Comparison of ENCODE assay signal across 20 cellular contexts in genomic region chr17:28573966-28574480, GRCh38. TPM values are rescaled to one million over a fixed set of nuclear protein-coding genes. Genes with fewer than 3 reads are reported as not detected.
A peak's percentile ranks its signal among the peaks of the same experiment; 100 is the strongest.
DNase-seq lines count a peak whose midpoint lies in the region; ATAC-seq and TF ChIP-seq lines count a peak whose summit lies in the region.
"Had no signal": no experiment of that assay in that cellular context is flagged by ENCODE, and none has a peak within 500 bp of the region (broad histone marks: within the 10 kb centered on the region; RNA-seq: fewer than 3 reads in every experiment).

No MANE protein-coding gene starts in this region.

- CTCF ChIA-PET in activated CD4-positive, alpha-beta T cell treated with anti-CD3 and anti-CD28 coated beads, Interleukin-2, amount 10 ng/mL, durations not matched to agents 7 days and 5 days (lab: Charles Lee) = interaction anchor here (0.9 kb wide), 1 partner anchor 8 kb away, joined by 3 read pairs; no protein-coding TSS in a partner anchor
- CTCF ChIA-PET in CD4-positive, alpha-beta T cell (lab: Charles Lee) = no interaction called here

- no peaks in the 10 kb centered on the region for H3K27me3 ChIP-seq in CD4-positive, alpha-beta T cell (ENCODE audit: control insufficient read depth, insufficient read depth, low read length)

- no peak for ATAC-seq in CD4-positive, alpha-beta T cell (ENCODE audit: poor library complexity)
- no peak for ATAC-seq in naive B cell (ENCODE audit: low read depth in 2 of 2)
- ATAC-seq in stimulated activated effector memory CD8-positive, alpha-beta T cell treated with anti-CD3 and anti-CD28 coated beads, Interleukin-12 subunit alpha, Interleukin-12 subunit beta, amount 100 ng/mL, for 72 hours = no peak

- peak overlapping the region; percentile 32 for H3K27ac Mint-ChIP-seq in activated CD4-positive, alpha-beta T cell treated with anti-CD3 and anti-CD28 coated beads, Interleukin-2, amount 10 ng/mL, durations not matched to agents 7 days and 5 days
- peak overlapping the region; percentile 24 for H3K27ac Mint-ChIP-seq in CD4-positive, alpha-beta T cell
- H3K27ac Mint-ChIP-seq in brain (peak overlapping the region in 1 of 5 experiments; percentile 76), naive B cell (peak overlapping the region in 1 of 6 donors; percentile 11)
- H3K27ac Mint-ChIP-seq in stimulated activated effector memory CD8-positive, alpha-beta T cell treated with anti-CD3 and anti-CD28 coated beads, Interleukin-12 subunit alpha, Interleukin-12 subunit beta, amount 100 ng/mL, for 72 hours = no peak overlapping the region

- no peaks in the 10 kb centered on the region for H3K9me3 Mint-ChIP-seq in activated CD4-positive, alpha-beta T cell treated with anti-CD3 and anti-CD28 coated beads, Interleukin-2, amount 10 ng/mL, durations not matched to agents 7 days and 5 days
- H3K9me3 Mint-ChIP-seq in CD4-positive, alpha-beta T cell = no peaks in the 10 kb centered on the region
- H3K9me3 Mint-ChIP-seq in brain (no peaks in the 10 kb centered on the region), naive B cell (no peaks in the 10 kb centered on the region)
- no peaks in the 10 kb centered on the region for H3K9me3 Mint-ChIP-seq in stimulated activated effector memory CD8-positive, alpha-beta T cell treated with anti-CD3 and anti-CD28 coated beads, Interleukin-12 subunit alpha, Interleukin-12 subunit beta, amount 100 ng/mL, for 72 hours

- H3K4me3 Mint-ChIP-seq in activated CD4-positive, alpha-beta T cell treated with anti-CD3 and anti-CD28 coated beads, Interleukin-2, amount 10 ng/mL, durations not matched to agents 7 days and 5 days = no peak overlapping the region
- peak overlapping the region; percentile 54 for H3K4me3 Mint-ChIP-seq in CD4-positive, alpha-beta T cell
- H3K4me3 Mint-ChIP-seq in brain (peak overlapping the region in 3 of 5 experiments; percentile 70 to 94 (median 84)), naive B cell (peak overlapping the region in 5 of 8 donors; percentile 28 to 99 (median 47))
- H3K4me3 Mint-ChIP-seq in stimulated activated effector memory CD8-positive, alpha-beta T cell treated with anti-CD3 and anti-CD28 coated beads, Interleukin-12 subunit alpha, Interleukin-12 subunit beta, amount 100 ng/mL, for 72 hours = no peak overlapping the region

- H3K4me1 Mint-ChIP-seq in activated CD4-positive, alpha-beta T cell treated with anti-CD3 and anti-CD28 coated beads, Interleukin-2, amount 10 ng/mL, durations not matched to agents 7 days and 5 days = peaks cover 58% of the 10 kb centered on the region
- peaks cover 55% of the 10 kb centered on the region for H3K4me1 Mint-ChIP-seq in CD4-positive, alpha-beta T cell (ENCODE audit: low read depth)
- H3K4me1 Mint-ChIP-seq in brain (peaks cover 61% of the 10 kb centered on the region), naive B cell (peaks cover 39 to 54% (median 48%) of the 10 kb centered on the region in 3 donors)
- peaks cover 66% of the 10 kb centered on the region for H3K4me1 Mint-ChIP-seq in stimulated activated effector memory CD8-positive, alpha-beta T cell treated with anti-CD3 and anti-CD28 coated beads, Interleukin-12 subunit alpha, Interleukin-12 subunit beta, amount 100 ng/mL, for 72 hours

- no peaks in the 10 kb centered on the region for H3K27me3 Mint-ChIP-seq in activated CD4-positive, alpha-beta T cell treated with anti-CD3 and anti-CD28 coated beads, Interleukin-2, amount 10 ng/mL, durations not matched to agents 7 days and 5 days
- no peaks in the 10 kb centered on the region for H3K27me3 Mint-ChIP-seq in CD4-positive, alpha-beta T cell
- peaks cover 3% of the 10 kb centered on the region for H3K27me3 Mint-ChIP-seq in brain
- H3K27me3 Mint-ChIP-seq in naive B cell = no peaks in the 10 kb centered on the region

- no peak for DNase-seq in activated CD4-positive, alpha-beta T cell treated with anti-CD3 and anti-CD28 coated beads, Interleukin-2, amount 10 ng/mL, durations not matched to agents 7 days and 5 days
- no peak for DNase-seq in activated CD4-positive, alpha-beta T cell treated with anti-CD3 and anti-CD28 coated beads for 1 hour
- DNase-seq in CD4-positive, alpha-beta T cell = no peak
- DNase-seq in naive B cell = no peak
- DNase-seq in GM19238 (ENCODE audit: insufficient read length, low spot score) = no peak
- no peak for DNase-seq in NCI-H1417 (lab: John Stamatoyannopoulos, UW)
- DNase-seq in stimulated activated effector memory CD8-positive, alpha-beta T cell treated with anti-CD3 and anti-CD28 coated beads, Interleukin-12 subunit alpha, Interleukin-12 subunit beta, amount 100 ng/mL, for 72 hours (ENCODE audit: low spot score in 2 of 2) = no peak
- DNase-seq: AML-193, C1 segment of cervical spinal cord, EL, H7, IMR-90, MV-4-11, NCI-H1105 treated with DMSO at 0.1 percent for 48 hours, NCI-H1694, NCI-H2081 treated with DMSO at 0.1 percent for 48 hours, NCI-H446 treated with DMSO at 0.1 percent for 48 hours, NCI-H526 treated with DMSO at 0.1 percent for 48 hours, OCI-M1 had no signal

- peaks cover 44% of the 10 kb centered on the region for H3K36me3 Mint-ChIP-seq in activated CD4-positive, alpha-beta T cell treated with anti-CD3 and anti-CD28 coated beads, Interleukin-2, amount 10 ng/mL, durations not matched to agents 7 days and 5 days (ENCODE audit: low read depth)
- H3K36me3 Mint-ChIP-seq in CD4-positive, alpha-beta T cell (ENCODE audit: low read depth) = peaks cover 30% of the 10 kb centered on the region
- H3K36me3 Mint-ChIP-seq in brain = peaks cover 23% of the 10 kb centered on the region
- H3K36me3 Mint-ChIP-seq in naive B cell = peaks cover 0 to 4% of the 10 kb centered on the region in 2 donors
- H3K36me3 Mint-ChIP-seq in stimulated activated effector memory CD8-positive, alpha-beta T cell treated with anti-CD3 and anti-CD28 coated beads, Interleukin-12 subunit alpha, Interleukin-12 subunit beta, amount 100 ng/mL, for 72 hours = peaks cover 77% of the 10 kb centered on the region

- no peak overlapping the region for H3K27ac ChIP-seq in CD4-positive, alpha-beta T cell (ENCODE audit: low read depth, low read length)

- TF ChIP-seq CTCF in CD4-positive, alpha-beta T cell (IDR thresholded peaks at IDR 0.05) = no peak
- no peak for TF ChIP-seq CTCF in brain (conservative IDR thresholded peaks at IDR 0.05)

- POLR2A ChIA-PET in activated CD4-positive, alpha-beta T cell treated with anti-CD3 and anti-CD28 coated beads, Interleukin-2, amount 10 ng/mL, durations not matched to agents 7 days and 5 days (lab: Charles Lee) = no interaction called here
- POLR2A ChIA-PET in CD4-positive, alpha-beta T cell (lab: Charles Lee) = interaction anchor here (4.4 kb wide), 1 partner anchor 25 kb away, joined by 70 read pairs; the partner anchor contains the start of gene SPAG5

- no peaks in the 10 kb centered on the region for H3K9me3 ChIP-seq in CD4-positive, alpha-beta T cell (ENCODE audit: control insufficient read depth, low read length)

- intact Hi-C loops in CD4-positive, alpha-beta T cell (cut with DNase I, micrococcal nuclease) = loop anchor here in 1 of 2 experiments (10.0 kb wide), 1 partner anchor 381 kb away; the partner anchor contains the start of gene PHF12

RNA-seq across cellular contexts. Expression of gene ALDOC, which starts 2.7 kb away (rescaled TPM):
- 10 to 100 TPM; 61.4 to 63.4 TPM for total RNA-seq in activated CD4-positive, alpha-beta T cell treated with anti-CD3 and anti-CD28 coated beads, Interleukin-2, amount 10 ng/mL, durations not matched to agents 7 days and 5 days
- total RNA-seq in CD4-positive, alpha-beta T cell = 10 to 100 TPM; 21.8 to 22.7 TPM
- polyA plus RNA-seq in brain (ENCODE audit: insufficient read depth, low read depth, low replicate concordance) (570 TPM), naive B cell (ENCODE audit: low read depth in 6 of 6) (10 to 100 TPM; 30.6 to 67.9 (median 48.3) TPM)

RNA-seq across cellular contexts. Expression of gene PIGS, which starts 2.7 kb away (rescaled TPM):
- 10 to 100 TPM; 61.7 to 62.6 TPM for total RNA-seq in activated CD4-positive, alpha-beta T cell treated with anti-CD3 and anti-CD28 coated beads, Interleukin-2, amount 10 ng/mL, durations not matched to agents 7 days and 5 days
- 10 to 100 TPM; 73.8 to 76.4 TPM for total RNA-seq in CD4-positive, alpha-beta T cell
- 76.9 TPM for polyA plus RNA-seq in brain (ENCODE audit: insufficient read depth, low read depth, low replicate concordance)
- 10 to 100 TPM; 31.3 to 61.7 (median 46.0) TPM for polyA plus RNA-seq in naive B cell (ENCODE audit: low read depth in 6 of 6)

RNA-seq across cellular contexts. Expression of gene UNC119, which starts 21.6 kb away (rescaled TPM):
- total RNA-seq in activated CD4-positive, alpha-beta T cell treated with anti-CD3 and anti-CD28 coated beads, Interleukin-2, amount 10 ng/mL, durations not matched to agents 7 days and 5 days = 10 to 100 TPM; 38.6 to 46.6 TPM
- 10 to 100 TPM; 77.1 to 83.9 TPM for total RNA-seq in CD4-positive, alpha-beta T cell
- 26.8 TPM for polyA plus RNA-seq in brain (ENCODE audit: insufficient read depth, low read depth, low replicate concordance)
- 10 to 100 TPM; 69.7 to 93.0 (median 75.3) TPM for polyA plus RNA-seq in naive B cell (ENCODE audit: low read depth in 6 of 6)

RNA-seq across cellular contexts. Expression of gene SPAG5, which starts 24.8 kb away (rescaled TPM):
- total RNA-seq in activated CD4-positive, alpha-beta T cell treated with anti-CD3 and anti-CD28 coated beads, Interleukin-2, amount 10 ng/mL, durations not matched to agents 7 days and 5 days = 100 to 1,000 TPM; 139 to 147 TPM
- 10 to 100 TPM; 15.4 to 17.0 TPM for total RNA-seq in CD4-positive, alpha-beta T cell
- polyA plus RNA-seq in brain (ENCODE audit: insufficient read depth, low read depth, low replicate concordance) (60.3 TPM), naive B cell (ENCODE audit: low read depth in 6 of 6) (1 to 10 TPM in 1 of 6 donors, under 1 TPM in 4, not detected in 1; 0.26 to 1.1 (median 0.62) TPM)

RNA-seq across cellular contexts. Expression of gene RSKR, which starts 40.0 kb away (rescaled TPM):
- total RNA-seq in activated CD4-positive, alpha-beta T cell treated with anti-CD3 and anti-CD28 coated beads, Interleukin-2, amount 10 ng/mL, durations not matched to agents 7 days and 5 days = 10 to 100 TPM; 18.4 to 20.6 TPM
- total RNA-seq in CD4-positive, alpha-beta T cell = 10 to 100 TPM; 13.7 to 14.8 TPM
- polyA plus RNA-seq in brain (ENCODE audit: insufficient read depth, low read depth, low replicate concordance) = 2.7 TPM
- polyA plus RNA-seq in naive B cell (ENCODE audit: low read depth in 6 of 6) = under 1 TPM in 2 of 6 donors, not detected in 4; 0.09 to 0.20 TPM

Comparison
In these comparisons a context has a peak if more than half of its experiments do, and no peak if none do; other contexts are left out.
1. H3K4me3 Mint-ChIP-seq: peak in CD4-positive, alpha-beta T cell (single experiment), brain (3 of 5) and naive B cell (5 of 8); none in activated CD4-positive, alpha-beta T cell treated with anti-CD3 and anti-CD28 coated beads, Interleukin-2, amount 10 ng/mL, durations not matched to agents 7 days and 5 days (single experiment) and stimulated activated effector memory CD8-positive, alpha-beta T cell treated with anti-CD3 and anti-CD28 coated beads, Interleukin-12 subunit alpha, Interleukin-12 subunit beta, amount 100 ng/mL, for 72 hours (single experiment).